1 cellular context compared by ENCODE assay signal in the genomic region with DNA sequence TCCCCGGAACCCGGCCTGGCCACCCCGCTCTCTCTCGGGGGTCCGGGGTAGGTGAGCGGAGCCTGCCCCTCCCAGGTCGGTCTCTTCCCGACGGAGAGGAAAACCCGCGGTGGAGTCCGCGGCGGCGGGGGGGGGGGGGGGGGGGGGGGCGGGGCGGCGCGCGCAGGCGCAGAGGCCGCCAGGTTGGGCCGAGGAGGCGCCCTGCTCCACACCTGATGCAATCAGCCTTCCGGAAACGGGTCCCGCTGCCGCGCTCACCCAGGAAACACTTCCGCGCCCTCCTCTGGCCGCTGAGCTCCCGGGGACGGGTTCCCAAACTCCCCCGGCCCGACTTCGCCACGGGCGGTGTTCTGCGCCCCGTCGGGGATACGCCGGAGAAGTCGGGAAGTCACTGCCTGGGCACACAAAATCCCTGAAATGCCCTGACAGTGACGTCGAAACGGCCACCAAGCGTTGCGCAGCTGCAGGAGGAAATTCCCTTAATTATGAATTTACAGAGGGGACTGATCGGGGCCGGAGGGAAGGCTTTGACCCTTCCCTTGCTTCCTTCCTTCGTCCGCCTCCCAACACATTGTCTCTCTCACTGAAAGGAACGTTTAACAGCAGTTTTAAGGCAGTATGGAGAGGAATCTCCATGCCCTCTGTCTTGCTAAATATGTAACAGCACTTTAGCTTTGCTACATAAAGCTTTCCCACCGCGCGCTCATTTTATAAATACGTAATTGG.
TF ChIP-seq lines count a peak whose summit lies in the region.

No MANE protein-coding gene starts in this region.

TF ChIP-seq in WTC11, 78 proteins besides CTCF, POLR2A, EP300 and RAD21 (continued from another document):
- TF ChIP-seq, protein P1, sequence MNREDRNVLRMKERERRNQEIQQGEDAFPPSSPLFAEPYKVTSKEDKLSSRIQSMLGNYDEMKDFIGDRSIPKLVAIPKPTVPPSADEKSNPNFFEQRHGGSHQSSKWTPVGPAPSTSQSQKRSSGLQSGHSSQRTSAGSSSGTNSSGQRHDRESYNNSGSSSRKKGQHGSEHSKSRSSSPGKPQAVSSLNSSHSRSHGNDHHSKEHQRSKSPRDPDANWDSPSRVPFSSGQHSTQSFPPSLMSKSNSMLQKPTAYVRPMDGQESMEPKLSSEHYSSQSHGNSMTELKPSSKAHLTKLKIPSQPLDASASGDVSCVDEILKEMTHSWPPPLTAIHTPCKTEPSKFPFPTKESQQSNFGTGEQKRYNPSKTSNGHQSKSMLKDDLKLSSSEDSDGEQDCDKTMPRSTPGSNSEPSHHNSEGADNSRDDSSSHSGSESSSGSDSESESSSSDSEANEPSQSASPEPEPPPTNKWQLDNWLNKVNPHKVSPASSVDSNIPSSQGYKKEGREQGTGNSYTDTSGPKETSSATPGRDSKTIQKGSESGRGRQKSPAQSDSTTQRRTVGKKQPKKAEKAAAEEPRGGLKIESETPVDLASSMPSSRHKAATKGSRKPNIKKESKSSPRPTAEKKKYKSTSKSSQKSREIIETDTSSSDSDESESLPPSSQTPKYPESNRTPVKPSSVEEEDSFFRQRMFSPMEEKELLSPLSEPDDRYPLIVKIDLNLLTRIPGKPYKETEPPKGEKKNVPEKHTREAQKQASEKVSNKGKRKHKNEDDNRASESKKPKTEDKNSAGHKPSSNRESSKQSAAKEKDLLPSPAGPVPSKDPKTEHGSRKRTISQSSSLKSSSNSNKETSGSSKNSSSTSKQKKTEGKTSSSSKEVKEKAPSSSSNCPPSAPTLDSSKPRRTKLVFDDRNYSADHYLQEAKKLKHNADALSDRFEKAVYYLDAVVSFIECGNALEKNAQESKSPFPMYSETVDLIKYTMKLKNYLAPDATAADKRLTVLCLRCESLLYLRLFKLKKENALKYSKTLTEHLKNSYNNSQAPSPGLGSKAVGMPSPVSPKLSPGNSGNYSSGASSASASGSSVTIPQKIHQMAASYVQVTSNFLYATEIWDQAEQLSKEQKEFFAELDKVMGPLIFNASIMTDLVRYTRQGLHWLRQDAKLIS (CRISPR knock-in tag; IDR thresholded peaks at IDR 0.05; ENCODE audit: borderline replicate concordance), result 0 out of 2 replicates have a peak, but pooled peaks have one; percentile 33
- TF ChIP-seq, protein P2, sequence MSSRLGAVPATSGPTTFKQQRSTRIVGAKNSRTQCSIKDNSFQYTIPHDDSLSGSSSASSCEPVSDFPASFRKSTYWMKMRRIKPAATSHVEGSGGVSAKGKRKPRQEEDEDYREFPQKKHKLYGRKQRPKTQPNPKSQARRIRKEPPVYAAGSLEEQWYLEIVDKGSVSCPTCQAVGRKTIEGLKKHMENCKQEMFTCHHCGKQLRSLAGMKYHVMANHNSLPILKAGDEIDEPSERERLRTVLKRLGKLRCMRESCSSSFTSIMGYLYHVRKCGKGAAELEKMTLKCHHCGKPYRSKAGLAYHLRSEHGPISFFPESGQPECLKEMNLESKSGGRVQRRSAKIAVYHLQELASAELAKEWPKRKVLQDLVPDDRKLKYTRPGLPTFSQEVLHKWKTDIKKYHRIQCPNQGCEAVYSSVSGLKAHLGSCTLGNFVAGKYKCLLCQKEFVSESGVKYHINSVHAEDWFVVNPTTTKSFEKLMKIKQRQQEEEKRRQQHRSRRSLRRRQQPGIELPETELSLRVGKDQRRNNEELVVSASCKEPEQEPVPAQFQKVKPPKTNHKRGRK (CRISPR knock-in tag; IDR thresholded peaks at IDR 0.05; ENCODE audit: borderline replicate concordance), result no peak
- TF ChIP-seq, protein P3, sequence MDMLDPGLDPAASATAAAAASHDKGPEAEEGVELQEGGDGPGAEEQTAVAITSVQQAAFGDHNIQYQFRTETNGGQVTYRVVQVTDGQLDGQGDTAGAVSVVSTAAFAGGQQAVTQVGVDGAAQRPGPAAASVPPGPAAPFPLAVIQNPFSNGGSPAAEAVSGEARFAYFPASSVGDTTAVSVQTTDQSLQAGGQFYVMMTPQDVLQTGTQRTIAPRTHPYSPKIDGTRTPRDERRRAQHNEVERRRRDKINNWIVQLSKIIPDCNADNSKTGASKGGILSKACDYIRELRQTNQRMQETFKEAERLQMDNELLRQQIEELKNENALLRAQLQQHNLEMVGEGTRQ (CRISPR knock-in tag; IDR thresholded peaks at IDR 0.05), result peak; percentile 26; the same call in 1 of the 2 replicates
- TF ChIP-seq, protein P4, sequence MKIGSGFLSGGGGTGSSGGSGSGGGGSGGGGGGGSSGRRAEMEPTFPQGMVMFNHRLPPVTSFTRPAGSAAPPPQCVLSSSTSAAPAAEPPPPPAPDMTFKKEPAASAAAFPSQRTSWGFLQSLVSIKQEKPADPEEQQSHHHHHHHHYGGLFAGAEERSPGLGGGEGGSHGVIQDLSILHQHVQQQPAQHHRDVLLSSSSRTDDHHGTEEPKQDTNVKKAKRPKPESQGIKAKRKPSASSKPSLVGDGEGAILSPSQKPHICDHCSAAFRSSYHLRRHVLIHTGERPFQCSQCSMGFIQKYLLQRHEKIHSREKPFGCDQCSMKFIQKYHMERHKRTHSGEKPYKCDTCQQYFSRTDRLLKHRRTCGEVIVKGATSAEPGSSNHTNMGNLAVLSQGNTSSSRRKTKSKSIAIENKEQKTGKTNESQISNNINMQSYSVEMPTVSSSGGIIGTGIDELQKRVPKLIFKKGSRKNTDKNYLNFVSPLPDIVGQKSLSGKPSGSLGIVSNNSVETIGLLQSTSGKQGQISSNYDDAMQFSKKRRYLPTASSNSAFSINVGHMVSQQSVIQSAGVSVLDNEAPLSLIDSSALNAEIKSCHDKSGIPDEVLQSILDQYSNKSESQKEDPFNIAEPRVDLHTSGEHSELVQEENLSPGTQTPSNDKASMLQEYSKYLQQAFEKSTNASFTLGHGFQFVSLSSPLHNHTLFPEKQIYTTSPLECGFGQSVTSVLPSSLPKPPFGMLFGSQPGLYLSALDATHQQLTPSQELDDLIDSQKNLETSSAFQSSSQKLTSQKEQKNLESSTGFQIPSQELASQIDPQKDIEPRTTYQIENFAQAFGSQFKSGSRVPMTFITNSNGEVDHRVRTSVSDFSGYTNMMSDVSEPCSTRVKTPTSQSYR (CRISPR knock-in tag; IDR thresholded peaks at IDR 0.05), result peak; percentile 83
- peak; percentile 78 for TF ChIP-seq ZBTB21 (CRISPR knock-in tag; IDR thresholded peaks at IDR 0.05; ENCODE audit: borderline replicate concordance)
- peak; percentile 81; the same call in 1 of the 2 replicates for TF ChIP-seq MYBL2 (CRISPR knock-in tag; IDR thresholded peaks at IDR 0.05)
- 0 out of 2 replicates have a peak, but pooled peaks have one; percentile 26 for TF ChIP-seq CREB1 (CRISPR knock-in tag; IDR thresholded peaks at IDR 0.05)
- TF ChIP-seq NR2C2 (CRISPR knock-in tag; IDR thresholded peaks at IDR 0.05), result no peak
- peak; percentile 74; the same call in 1 of the 2 replicates for TF ChIP-seq KAT7 (CRISPR knock-in tag; IDR thresholded peaks at IDR 0.05; ENCODE audit: borderline replicate concordance)
- TF ChIP-seq TEAD1 (CRISPR knock-in tag; IDR thresholded peaks at IDR 0.05), result 0 out of 2 replicates have a peak, but pooled peaks have one; percentile 44
- TF ChIP-seq, protein P5, sequence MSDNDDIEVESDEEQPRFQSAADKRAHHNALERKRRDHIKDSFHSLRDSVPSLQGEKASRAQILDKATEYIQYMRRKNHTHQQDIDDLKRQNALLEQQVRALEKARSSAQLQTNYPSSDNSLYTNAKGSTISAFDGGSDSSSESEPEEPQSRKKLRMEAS (CRISPR knock-in tag; IDR thresholded peaks at IDR 0.05), result peak; percentile 61
- TF ChIP-seq, protein P6, sequence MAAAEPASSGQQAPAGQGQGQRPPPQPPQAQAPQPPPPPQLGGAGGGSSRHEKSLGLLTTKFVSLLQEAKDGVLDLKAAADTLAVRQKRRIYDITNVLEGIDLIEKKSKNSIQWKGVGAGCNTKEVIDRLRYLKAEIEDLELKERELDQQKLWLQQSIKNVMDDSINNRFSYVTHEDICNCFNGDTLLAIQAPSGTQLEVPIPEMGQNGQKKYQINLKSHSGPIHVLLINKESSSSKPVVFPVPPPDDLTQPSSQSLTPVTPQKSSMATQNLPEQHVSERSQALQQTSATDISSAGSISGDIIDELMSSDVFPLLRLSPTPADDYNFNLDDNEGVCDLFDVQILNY (CRISPR knock-in tag; IDR thresholded peaks at IDR 0.05), result peak; percentile 63; the same call in 1 of the 2 replicates
- TF ChIP-seq TEAD4 (CRISPR knock-in tag; IDR thresholded peaks at IDR 0.05), result no peak
- TF ChIP-seq, protein P7, sequence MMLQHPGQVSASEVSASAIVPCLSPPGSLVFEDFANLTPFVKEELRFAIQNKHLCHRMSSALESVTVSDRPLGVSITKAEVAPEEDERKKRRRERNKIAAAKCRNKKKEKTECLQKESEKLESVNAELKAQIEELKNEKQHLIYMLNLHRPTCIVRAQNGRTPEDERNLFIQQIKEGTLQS (CRISPR knock-in tag; conservative IDR thresholded peaks at IDR 0.05), result 0 out of 2 replicates have a peak, but pooled peaks have one; percentile 20
- TF ChIP-seq, protein P8, sequence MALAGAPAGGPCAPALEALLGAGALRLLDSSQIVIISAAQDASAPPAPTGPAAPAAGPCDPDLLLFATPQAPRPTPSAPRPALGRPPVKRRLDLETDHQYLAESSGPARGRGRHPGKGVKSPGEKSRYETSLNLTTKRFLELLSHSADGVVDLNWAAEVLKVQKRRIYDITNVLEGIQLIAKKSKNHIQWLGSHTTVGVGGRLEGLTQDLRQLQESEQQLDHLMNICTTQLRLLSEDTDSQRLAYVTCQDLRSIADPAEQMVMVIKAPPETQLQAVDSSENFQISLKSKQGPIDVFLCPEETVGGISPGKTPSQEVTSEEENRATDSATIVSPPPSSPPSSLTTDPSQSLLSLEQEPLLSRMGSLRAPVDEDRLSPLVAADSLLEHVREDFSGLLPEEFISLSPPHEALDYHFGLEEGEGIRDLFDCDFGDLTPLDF (CRISPR knock-in tag; IDR thresholded peaks at IDR 0.05), result no peak
TF ChIP-seq in WTC11: peak in this region for 20.
